In the genomic region with DNA sequence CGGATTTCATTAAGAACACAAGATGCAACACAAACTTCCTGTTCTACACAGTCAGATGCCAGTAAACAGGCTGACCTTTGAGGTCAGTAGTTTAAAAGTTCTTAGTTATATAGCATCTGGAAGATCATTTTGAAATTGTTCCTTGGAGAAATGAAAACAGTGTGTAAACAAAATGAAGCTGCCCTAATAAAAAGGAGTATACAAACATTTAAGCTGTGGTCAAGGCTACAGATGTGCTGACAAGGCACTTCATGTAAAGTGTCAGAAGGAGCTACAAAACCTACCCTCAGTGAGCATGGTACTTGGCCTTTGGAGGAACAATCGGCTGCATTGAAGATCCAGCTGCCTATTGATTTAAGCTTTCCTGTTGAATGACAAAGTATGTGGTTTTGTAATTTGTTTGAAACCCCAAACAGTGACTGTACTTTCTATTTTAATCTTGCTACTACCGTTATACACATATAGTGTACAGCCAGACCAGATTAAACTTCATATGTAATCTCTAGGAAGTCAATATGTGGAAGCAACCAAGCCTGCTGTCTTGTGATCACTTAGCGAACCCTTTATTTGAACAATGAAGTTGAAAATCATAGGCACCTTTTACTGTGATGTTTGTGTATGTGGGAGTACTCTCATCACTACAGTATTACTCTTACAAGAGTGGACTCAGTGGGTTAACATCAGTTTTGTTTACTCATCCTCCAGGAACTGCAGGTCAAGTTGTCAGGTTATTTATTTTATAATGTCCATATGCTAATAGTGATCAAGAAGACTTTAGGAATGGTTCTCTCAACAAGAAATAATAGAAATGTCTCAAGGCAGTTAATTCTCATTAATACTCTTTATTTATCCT, we compare ENCODE assay signal across 9 cellular contexts.
DNase-seq lines count a peak whose midpoint lies in the region; ATAC-seq and TF ChIP-seq lines count a peak whose summit lies in the region.
"Had no signal": no experiment of that assay in that cellular context is flagged by ENCODE, and none has a peak within 500 bp of the region (broad histone marks: within the 10 kb centered on the region; RNA-seq: fewer than 3 reads in every experiment).

No MANE protein-coding gene starts in this region.

- DNase-seq in AG10803 (ENCODE audit: low read depth) (peak; percentile 56), foreskin melanocyte (peak; percentile 95), NCI-H1105 (lab: John Stamatoyannopoulos, UW) (no peak)
- DNase-seq in stimulated activated CD4-positive, alpha-beta T cell treated with anti-CD3 and anti-CD28 coated beads, Interleukin-2, amount 100 ng/mL, for 24 hours, result no peak
- DNase-seq: body of pancreas had no signal

- no peak overlapping the region for H3K4me3 ChIP-seq in AG10803 (ENCODE audit: low read length)
- H3K4me3 ChIP-seq: body of pancreas had no signal

- peak; percentile 31 for ATAC-seq in GM18870 (IDR thresholded peaks at IDR 0.05; ENCODE audit: unreplicated experiment)
- peak; percentile 38; the same call in 2 of the 3 replicates for ATAC-seq in SK-N-SH treated with all-trans-retinoic acid at 6 μM for 48 hours
- no peak for ATAC-seq in GM21526 (IDR thresholded peaks at IDR 0.05; ENCODE audit: low FRiP score, unreplicated experiment)
- no peak for ATAC-seq in HG02642 (IDR thresholded peaks at IDR 0.05; ENCODE audit: poor library complexity, unreplicated experiment)
- ATAC-seq: body of pancreas had no signal

- no peak for TF ChIP-seq CTCF in AG10803 (conservative IDR thresholded peaks at IDR 0.05; ENCODE audit: low read length)

TF ChIP-seq in SK-N-SH treated with all-trans-retinoic acid at 6 μM for 48 hours, 23 proteins besides CTCF, POLR2A, EP300 and RAD21:
- no peak for TF ChIP-seq TOX (CRISPR knock-in tag; IDR thresholded peaks at IDR 0.05; ENCODE audit: borderline replicate concordance)
- no peak for TF ChIP-seq ZNF70 (CRISPR knock-in tag; IDR thresholded peaks at IDR 0.05)
- no peak for TF ChIP-seq BACH2 (CRISPR knock-in tag; IDR thresholded peaks at IDR 0.05; ENCODE audit: borderline replicate concordance)
- TF ChIP-seq OSR1 (CRISPR knock-in tag; IDR thresholded peaks at IDR 0.05), result no peak
- TF ChIP-seq, protein P1, sequence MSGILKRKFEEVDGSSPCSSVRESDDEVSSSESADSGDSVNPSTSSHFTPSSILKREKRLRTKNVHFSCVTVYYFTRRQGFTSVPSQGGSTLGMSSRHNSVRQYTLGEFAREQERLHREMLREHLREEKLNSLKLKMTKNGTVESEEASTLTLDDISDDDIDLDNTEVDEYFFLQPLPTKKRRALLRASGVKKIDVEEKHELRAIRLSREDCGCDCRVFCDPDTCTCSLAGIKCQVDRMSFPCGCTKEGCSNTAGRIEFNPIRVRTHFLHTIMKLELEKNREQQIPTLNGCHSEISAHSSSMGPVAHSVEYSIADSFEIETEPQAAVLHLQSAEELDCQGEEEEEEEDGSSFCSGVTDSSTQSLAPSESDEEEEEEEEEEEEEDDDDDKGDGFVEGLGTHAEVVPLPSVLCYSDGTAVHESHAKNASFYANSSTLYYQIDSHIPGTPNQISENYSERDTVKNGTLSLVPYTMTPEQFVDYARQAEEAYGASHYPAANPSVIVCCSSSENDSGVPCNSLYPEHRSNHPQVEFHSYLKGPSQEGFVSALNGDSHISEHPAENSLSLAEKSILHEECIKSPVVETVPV (CRISPR knock-in tag; IDR thresholded peaks at IDR 0.05), result no peak
- TF ChIP-seq CSDC2 (CRISPR knock-in tag; IDR thresholded peaks at IDR 0.05), result no peak
- TF ChIP-seq, protein P2, sequence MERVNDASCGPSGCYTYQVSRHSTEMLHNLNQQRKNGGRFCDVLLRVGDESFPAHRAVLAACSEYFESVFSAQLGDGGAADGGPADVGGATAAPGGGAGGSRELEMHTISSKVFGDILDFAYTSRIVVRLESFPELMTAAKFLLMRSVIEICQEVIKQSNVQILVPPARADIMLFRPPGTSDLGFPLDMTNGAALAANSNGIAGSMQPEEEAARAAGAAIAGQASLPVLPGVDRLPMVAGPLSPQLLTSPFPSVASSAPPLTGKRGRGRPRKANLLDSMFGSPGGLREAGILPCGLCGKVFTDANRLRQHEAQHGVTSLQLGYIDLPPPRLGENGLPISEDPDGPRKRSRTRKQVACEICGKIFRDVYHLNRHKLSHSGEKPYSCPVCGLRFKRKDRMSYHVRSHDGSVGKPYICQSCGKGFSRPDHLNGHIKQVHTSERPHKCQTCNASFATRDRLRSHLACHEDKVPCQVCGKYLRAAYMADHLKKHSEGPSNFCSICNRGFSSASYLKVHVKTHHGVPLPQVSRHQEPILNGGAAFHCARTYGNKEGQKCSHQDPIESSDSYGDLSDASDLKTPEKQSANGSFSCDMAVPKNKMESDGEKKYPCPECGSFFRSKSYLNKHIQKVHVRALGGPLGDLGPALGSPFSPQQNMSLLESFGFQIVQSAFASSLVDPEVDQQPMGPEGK (CRISPR knock-in tag; IDR thresholded peaks at IDR 0.05; ENCODE audit: borderline replicate concordance), result no peak
- no peak for TF ChIP-seq ESRRG (CRISPR knock-in tag; IDR thresholded peaks at IDR 0.05)
- no peak for TF ChIP-seq ARNTL (CRISPR knock-in tag; IDR thresholded peaks at IDR 0.05; ENCODE audit: borderline replicate concordance, low read depth)
- TF ChIP-seq, protein P3, sequence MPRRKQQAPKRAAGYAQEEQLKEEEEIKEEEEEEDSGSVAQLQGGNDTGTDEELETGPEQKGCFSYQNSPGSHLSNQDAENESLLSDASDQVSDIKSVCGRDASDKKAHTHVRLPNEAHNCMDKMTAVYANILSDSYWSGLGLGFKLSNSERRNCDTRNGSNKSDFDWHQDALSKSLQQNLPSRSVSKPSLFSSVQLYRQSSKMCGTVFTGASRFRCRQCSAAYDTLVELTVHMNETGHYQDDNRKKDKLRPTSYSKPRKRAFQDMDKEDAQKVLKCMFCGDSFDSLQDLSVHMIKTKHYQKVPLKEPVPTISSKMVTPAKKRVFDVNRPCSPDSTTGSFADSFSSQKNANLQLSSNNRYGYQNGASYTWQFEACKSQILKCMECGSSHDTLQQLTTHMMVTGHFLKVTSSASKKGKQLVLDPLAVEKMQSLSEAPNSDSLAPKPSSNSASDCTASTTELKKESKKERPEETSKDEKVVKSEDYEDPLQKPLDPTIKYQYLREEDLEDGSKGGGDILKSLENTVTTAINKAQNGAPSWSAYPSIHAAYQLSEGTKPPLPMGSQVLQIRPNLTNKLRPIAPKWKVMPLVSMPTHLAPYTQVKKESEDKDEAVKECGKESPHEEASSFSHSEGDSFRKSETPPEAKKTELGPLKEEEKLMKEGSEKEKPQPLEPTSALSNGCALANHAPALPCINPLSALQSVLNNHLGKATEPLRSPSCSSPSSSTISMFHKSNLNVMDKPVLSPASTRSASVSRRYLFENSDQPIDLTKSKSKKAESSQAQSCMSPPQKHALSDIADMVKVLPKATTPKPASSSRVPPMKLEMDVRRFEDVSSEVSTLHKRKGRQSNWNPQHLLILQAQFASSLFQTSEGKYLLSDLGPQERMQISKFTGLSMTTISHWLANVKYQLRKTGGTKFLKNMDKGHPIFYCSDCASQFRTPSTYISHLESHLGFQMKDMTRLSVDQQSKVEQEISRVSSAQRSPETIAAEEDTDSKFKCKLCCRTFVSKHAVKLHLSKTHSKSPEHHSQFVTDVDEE (CRISPR knock-in tag; IDR thresholded peaks at IDR 0.05), result no peak
- no peak for TF ChIP-seq ZC3H10 (CRISPR knock-in tag; IDR thresholded peaks at IDR 0.05)
- TF ChIP-seq PPARA (CRISPR knock-in tag; IDR thresholded peaks at IDR 0.05; ENCODE audit: borderline replicate concordance), result no peak
- TF ChIP-seq ZNF8 (CRISPR knock-in tag; IDR thresholded peaks at IDR 0.05), result no peak
- no peak for TF ChIP-seq TCF4 (CRISPR knock-in tag; IDR thresholded peaks at IDR 0.05; ENCODE audit: borderline replicate concordance)
- no peak for TF ChIP-seq ISL1 (CRISPR knock-in tag; IDR thresholded peaks at IDR 0.05)
- no peak for TF ChIP-seq RARB (CRISPR knock-in tag; IDR thresholded peaks at IDR 0.05)
- no peak for TF ChIP-seq SNAI2 (CRISPR knock-in tag; IDR thresholded peaks at IDR 0.05)
- no peak for TF ChIP-seq ZFP30 (CRISPR knock-in tag; IDR thresholded peaks at IDR 0.05)

Comparison
In these comparisons a context has a peak if more than half of its experiments do, and no peak if none do; other contexts are left out.
1. DNase-seq: peak in AG10803 (single experiment) and foreskin melanocyte (single experiment); none in NCI-H1105 (single experiment) and stimulated activated CD4-positive, alpha-beta T cell treated with anti-CD3 and anti-CD28 coated beads, Interleukin-2, amount 100 ng/mL, for 24 hours (0 of 2).
2. ATAC-seq: peak in GM18870 (single experiment) and SK-N-SH treated with all-trans-retinoic acid at 6 μM for 48 hours (single experiment); none in GM21526 (single experiment) and HG02642 (single experiment).